Comparison of ENCODE assay signal across 26 cellular contexts in the genomic region with DNA sequence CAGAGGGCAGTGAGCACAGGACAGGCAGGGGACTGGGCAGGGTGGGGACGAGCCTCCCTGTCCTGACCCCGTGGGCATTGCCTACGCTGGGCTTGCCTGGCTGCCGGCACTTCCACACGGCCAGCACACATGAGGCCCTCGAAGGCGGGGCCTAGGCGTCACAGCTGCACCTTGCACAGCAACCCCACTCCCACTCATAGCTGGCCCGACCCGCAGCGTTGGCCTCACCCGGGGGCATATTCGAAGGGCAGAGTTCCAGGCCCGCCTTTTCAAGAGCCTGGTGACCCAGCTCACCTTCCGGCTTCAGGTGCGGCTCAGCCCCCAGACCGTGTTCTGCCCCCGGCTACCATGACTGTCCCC. TPM values are rescaled to one million over a fixed set of nuclear protein-coding genes. Genes with fewer than 3 reads are reported as not detected.
"Had no signal": no experiment of that assay in that cellular context is flagged by ENCODE, and none has a peak within 500 bp of the region (broad histone marks: within the 10 kb centered on the region; RNA-seq: fewer than 3 reads in every experiment).

No MANE protein-coding gene starts in this region.

- DNase-seq: activated B cell treated with CpG ODN at 0.5 μM for 24 hours; activated CD4-positive, alpha-beta memory T cell treated with anti-CD3 and anti-CD28 coated beads, Interleukin-2, amount 10 ng/mL, durations not matched to agents 7 days and 5 days; activated CD4-positive, alpha-beta T cell treated with anti-CD3 and anti-CD28 coated beads for 4 hours; activated T-cell treated with anti-CD3 and anti-CD28 coated beads, Interleukin-2, amount 50 U/mL, for 1 hour; cerebellar nuclear complex; effector CD8-positive, alpha-beta T cell; midbrain; retina; stimulated activated CD4-positive, alpha-beta T cell treated with anti-CD3 and anti-CD28 coated beads, Interleukin-2, amount 100 ng/mL, for 48 hours; stimulated activated naive CD8-positive, alpha-beta T cell treated with anti-CD3 and anti-CD28 coated beads, Interleukin-15, amount 100 ng/mL, for 72 hours; T-cell; trophoblast cell had no signal

- H3K27me3 ChIP-seq: breast epithelium, esophagus muscularis mucosa, gastroesophageal sphincter, heart left ventricle, suprapubic skin had no signal

- ATAC-seq: gastroesophageal sphincter; heart left ventricle; stimulated activated naive CD8-positive, alpha-beta T cell treated with anti-CD3 and anti-CD28 coated beads, Interleukin-15, amount 100 ng/mL, for 72 hours; T-cell had no signal

- H3K4me1 ChIP-seq: breast epithelium, esophagus muscularis mucosa, gastroesophageal sphincter, heart left ventricle, suprapubic skin had no signal

- H3K27ac ChIP-seq: breast epithelium, esophagus muscularis mucosa, gastroesophageal sphincter, heart left ventricle, SK-N-MC, suprapubic skin had no signal

- H3K36me3 ChIP-seq: breast epithelium, suprapubic skin had no signal

- H3K9me3 ChIP-seq: breast epithelium, esophagus muscularis mucosa, gastroesophageal sphincter, heart left ventricle, suprapubic skin had no signal

- H3K4me3 ChIP-seq: breast epithelium, esophagus muscularis mucosa, gastroesophageal sphincter, heart left ventricle, SK-N-MC, suprapubic skin had no signal

RNA-seq across cellular contexts. Expression of gene PROZ, which starts 16.9 kb away (rescaled TPM):
- total RNA-seq: activated B cell treated with CpG ODN at 0.5 μM for 24 hours; activated CD4-positive, alpha-beta memory T cell treated with anti-CD3 and anti-CD28 coated beads, Interleukin-2, amount 10 ng/mL, durations not matched to agents 7 days and 5 days; activated T-helper 2 cell treated with anti-CD3 and anti-CD28 coated beads, Interferon-gamma antibody, Interleukin-2, Interleukin-4, amounts not matched to agents 10 μg/mL and 5 μg/mL and 100 μg/mL, durations not matched to agents 14 hours and 24 hours and 36 hours; astrocyte; breast epithelium; esophagus muscularis mucosa; gastroesophageal sphincter; heart left ventricle; omental fat pad; posterior vena cava; skeletal muscle tissue; suprapubic skin; T-cell had no signal
- polyA plus RNA-seq: adipose tissue, heart left ventricle, neural cell had no signal

RNA-seq across cellular contexts. Expression of gene F10, which starts 19.0 kb away (rescaled TPM):
- total RNA-seq: activated B cell treated with CpG ODN at 0.5 μM for 24 hours; activated CD4-positive, alpha-beta memory T cell treated with anti-CD3 and anti-CD28 coated beads, Interleukin-2, amount 10 ng/mL, durations not matched to agents 7 days and 5 days; activated T-helper 2 cell treated with anti-CD3 and anti-CD28 coated beads, Interferon-gamma antibody, Interleukin-2, Interleukin-4, amounts not matched to agents 10 μg/mL and 5 μg/mL and 100 μg/mL, durations not matched to agents 14 hours and 24 hours and 36 hours; T-cell had no signal
- polyA plus RNA-seq: neural cell had no signal

RNA-seq across cellular contexts. Expression of gene F7, which starts 36.0 kb away (rescaled TPM):
- total RNA-seq: activated B cell treated with CpG ODN at 0.5 μM for 24 hours; activated CD4-positive, alpha-beta memory T cell treated with anti-CD3 and anti-CD28 coated beads, Interleukin-2, amount 10 ng/mL, durations not matched to agents 7 days and 5 days; activated T-helper 2 cell treated with anti-CD3 and anti-CD28 coated beads, Interferon-gamma antibody, Interleukin-2, Interleukin-4, amounts not matched to agents 10 μg/mL and 5 μg/mL and 100 μg/mL, durations not matched to agents 14 hours and 24 hours and 36 hours; astrocyte; lung microvascular endothelial cell; suprapubic skin had no signal
